20 cellular contexts compared by ENCODE assay signal in the genomic region with DNA sequence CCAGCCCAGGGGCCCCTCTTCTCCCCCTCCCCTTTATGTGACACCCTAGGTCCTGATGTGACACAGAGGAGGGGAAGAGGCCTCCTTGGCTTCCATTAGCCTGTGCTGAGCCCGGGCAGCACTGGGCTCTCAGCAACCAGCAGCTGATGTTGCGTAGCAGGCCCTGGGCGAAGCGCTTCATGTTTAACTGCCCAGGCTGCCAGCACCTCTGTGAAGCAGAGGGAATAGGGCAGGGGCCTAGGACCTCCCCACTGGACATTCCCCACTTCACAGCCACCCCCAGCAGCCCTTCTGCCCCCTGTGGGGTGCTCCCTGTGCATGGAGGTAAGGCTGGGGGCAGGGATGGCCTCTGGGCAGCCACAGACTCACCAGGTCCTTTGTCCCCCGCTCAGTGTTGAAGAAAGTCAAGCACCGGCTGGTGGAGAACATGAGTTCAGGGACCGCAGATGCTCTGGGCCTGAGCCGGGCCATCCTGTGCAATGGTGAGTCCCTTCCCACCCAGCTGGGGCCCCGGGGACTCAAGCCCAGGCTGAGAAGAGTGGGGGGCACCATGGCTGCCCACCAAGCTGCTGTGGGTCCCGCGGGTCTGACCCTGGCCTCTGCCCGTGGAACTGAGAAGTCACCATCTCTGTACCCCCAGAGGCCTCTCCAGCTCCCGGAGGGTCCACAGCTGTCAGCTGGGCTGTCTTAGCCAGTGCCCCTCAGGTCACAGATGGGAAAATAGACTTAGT. TPM values are rescaled to one million over a fixed set of nuclear protein-coding genes. Genes with fewer than 3 reads are reported as not detected.
A peak's percentile ranks its signal among the peaks of the same experiment; 100 is the strongest.
DNase-seq lines count a peak whose midpoint lies in the region; ATAC-seq, FAIRE-seq and TF ChIP-seq lines count a peak whose summit lies in the region.
"Had no signal": no experiment of that assay in that cellular context is flagged by ENCODE, and none has a peak within 500 bp of the region (broad histone marks: within the 10 kb centered on the region; RNA-seq: fewer than 3 reads in every experiment).

No MANE protein-coding gene starts in this region.

- H3K4me1 ChIP-seq in K562 (replicated peaks in 1 of 2; ENCODE audit: control insufficient read depth in 2 of 2, insufficient read depth in 2 of 2, low read length in 2 of 2) (peaks cover 0 to 10% of the 10 kb centered on the region in 2 experiments; a peak in 2 of 5 replicates), left ventricle myocardium inferior (peaks cover 51% of the 10 kb centered on the region), psoas muscle (peaks cover 55% of the 10 kb centered on the region), vagina (peaks cover 9% of the 10 kb centered on the region)
- H3K4me1 ChIP-seq: neural progenitor cell, right lobe of liver had no signal

- no peak overlapping the region for H3K4me3 Mint-ChIP-seq in activated CD8-positive, alpha-beta T cell treated with anti-CD3 and anti-CD28 coated beads, Interleukin-2, amount 10 ng/mL, durations not matched to agents 7 days and 5 days
- H3K4me3 Mint-ChIP-seq: mesothelial cell of epicardium had no signal

- H3K27ac Mint-ChIP-seq in activated CD8-positive, alpha-beta T cell treated with anti-CD3 and anti-CD28 coated beads, Interleukin-2, amount 10 ng/mL, durations not matched to agents 7 days and 5 days, result no peak overlapping the region
- H3K27ac Mint-ChIP-seq: mesothelial cell of epicardium had no signal

- H3K27me3 Mint-ChIP-seq in activated CD8-positive, alpha-beta T cell treated with anti-CD3 and anti-CD28 coated beads, Interleukin-2, amount 10 ng/mL, durations not matched to agents 7 days and 5 days (ENCODE audit: low read depth), result no peaks in the 10 kb centered on the region

- in situ Hi-C loops in K562 (cut with MboI), result loop anchor here (10.0 to 25.0 kb wide), 3 partner anchors 286 to 943 kb away; partner anchors contain the start of genes APOBEC3C and APOBEC3D

- no TSS peak for BruUV-seq in K562 (replicated peaks; lab: Mats Ljungman, UMichigan)

- WGBS in K562 (ENCODE audit: insufficient coverage, low coverage, missing lambda C conversion rate), result 71% methylated on average over 6 of the region's 13 CpGs
- 36 to 53% (median 37%) methylated on average over 12 to 13 of the region's 13 CpGs for WGBS in psoas muscle, 3 donors

- no peak for TF ChIP-seq POLR2A in K562 (conservative IDR thresholded peaks at IDR 0.05)
- no peak for TF ChIP-seq POLR2A in vagina (IDR thresholded peaks at IDR 0.05)

- no peak for TF ChIP-seq RAD21 in K562 (CRISPR knock-in tag; conservative IDR thresholded peaks at IDR 0.05 in 1 of 2, IDR thresholded peaks at IDR 0.05 in 1 of 2)

- TF ChIP-seq CTCF in K562 (IDR thresholded peaks at IDR 0.05 in 2 of 3, conservative IDR thresholded peaks at IDR 0.05 in 1 of 3; ENCODE audit: insufficient read depth in 2 of 3, low read depth in 1 of 3, low read length in 3 of 3) (no peak), left ventricle myocardium inferior (IDR thresholded peaks at IDR 0.05; ENCODE audit: borderline replicate concordance) (no peak), psoas muscle (IDR thresholded peaks at IDR 0.05) (no peak), vagina (IDR thresholded peaks at IDR 0.05) (peak in 1 of 3 experiments; percentile 25)

- no peaks in the 10 kb centered on the region for H3K9me3 Mint-ChIP-seq in activated CD8-positive, alpha-beta T cell treated with anti-CD3 and anti-CD28 coated beads, Interleukin-2, amount 10 ng/mL, durations not matched to agents 7 days and 5 days (ENCODE audit: insufficient read depth)
- H3K9me3 Mint-ChIP-seq: mesothelial cell of epicardium, neural progenitor cell had no signal

- no peak overlapping the region for H3K4me2 ChIP-seq in K562 (ENCODE audit: insufficient read depth, low read length)
- H3K4me2 ChIP-seq: neural progenitor cell had no signal

- no peaks in the 10 kb centered on the region for H3K36me3 ChIP-seq in K562 (ENCODE audit: control insufficient read depth, insufficient read depth, low read length)
- H3K36me3 ChIP-seq in left ventricle myocardium inferior, result peaks cover 55% of the 10 kb centered on the region
- peaks cover 0 to 52% of the 10 kb centered on the region in 2 donors for H3K36me3 ChIP-seq in psoas muscle (ENCODE audit: insufficient read depth in 1 of 2, low read depth in 1 of 2)
- H3K36me3 ChIP-seq in vagina, result peaks cover 0 to 44% of the 10 kb centered on the region in 2 donors
- H3K36me3 ChIP-seq: neural progenitor cell, SJCRH30 had no signal

- H3K9me1 ChIP-seq in K562 (ENCODE audit: control insufficient read depth, insufficient read depth, low read length), result no peaks in the 10 kb centered on the region

- DNase-seq in K562 (ENCODE audit: extremely low read depth in 1 of 4, low spot score in 3 of 4), result no peak
- DNase-seq in left ventricle myocardium inferior, result no peak
- peak; percentile 17 to 58 for DNase-seq in psoas muscle
- DNase-seq in vagina (ENCODE audit: extremely low spot score in 2 of 2), result no peak
- no peak for DNase-seq in activated CD8-positive, alpha-beta T cell treated with anti-CD3 and anti-CD28 coated beads, Interleukin-2, amount 10 ng/mL, durations not matched to agents 7 days and 5 days
- DNase-seq: activated CD8-positive, alpha-beta memory T cell treated with anti-CD3 and anti-CD28 coated beads, Interleukin-2, amount 50 U/mL, for 4 hours; activated gamma-delta T cell; Calu3; NCI-H2029 treated with DMSO at 0.1 percent for 48 hours; NCI-H446 treated with DMSO at 0.1 percent for 48 hours had no signal

- CTCF ChIA-PET in K562 (lab: Yijun Ruan, JAX; ENCODE audit: low intra/inter-chr PET ratio), result no interaction called here
- CTCF ChIA-PET in activated CD8-positive, alpha-beta T cell treated with anti-CD3 and anti-CD28 coated beads, Interleukin-2, amount 10 ng/mL, durations not matched to agents 7 days and 5 days (lab: Charles Lee), result interaction anchor here (2.8 kb wide), 1 partner anchor 16 kb away, joined by 14 read pairs; no protein-coding TSS in a partner anchor

- H4K20me1 ChIP-seq in K562 (replicated peaks; ENCODE audit: control insufficient read depth, insufficient read depth, low read length), result no peaks in the 10 kb centered on the region

- no peak for TF ChIP-seq EP300 in K562 (IDR thresholded peaks at IDR 0.05; ENCODE audit: low read length)

- peaks cover 2% of the 10 kb centered on the region for H3K36me3 Mint-ChIP-seq in activated CD8-positive, alpha-beta T cell treated with anti-CD3 and anti-CD28 coated beads, Interleukin-2, amount 10 ng/mL, durations not matched to agents 7 days and 5 days (ENCODE audit: low read depth)
- H3K36me3 Mint-ChIP-seq: neural progenitor cell had no signal

- POLR2A ChIA-PET in K562 (lab: Yijun Ruan, JAX), result interaction anchor here (0.6 to 1.2 kb wide), 5 partner anchors 9 to 664 kb away, joined by 3 to 5 read pairs (median 3); no protein-coding TSS in a partner anchor
- POLR2A ChIA-PET in activated CD8-positive, alpha-beta T cell treated with anti-CD3 and anti-CD28 coated beads, Interleukin-2, amount 10 ng/mL, durations not matched to agents 7 days and 5 days (lab: Charles Lee), result no interaction called here

- intact Hi-C loops in K562 (cut with micrococcal nuclease), result no loop called here
- intact Hi-C loops in left ventricle myocardium inferior (cut with micrococcal nuclease), result no loop called here
- intact Hi-C loops in psoas muscle (cut with DNase I), result loop anchor here in 1 of 2 donors (10.0 kb wide), 1 partner anchor 286 kb away; no protein-coding TSS in a partner anchor
- intact Hi-C loops in vagina (cut with DNase I), result loop anchor here (10.0 kb wide), 1 partner anchor 116 kb away; the partner anchor contains the start of gene PLA2G6

- H3K27me3 ChIP-seq in K562 (ENCODE audit: control insufficient read depth in 2 of 2, insufficient read depth in 2 of 2, low read length in 2 of 2), result no peaks in the 10 kb centered on the region
- no peaks in the 10 kb centered on the region for H3K27me3 ChIP-seq in left ventricle myocardium inferior (ENCODE audit: low read depth)
- no peaks in the 10 kb centered on the region for H3K27me3 ChIP-seq in psoas muscle (ENCODE audit: insufficient read depth in 3 of 3, low read length in 2 of 3)
- no peaks in the 10 kb centered on the region for H3K27me3 ChIP-seq in vagina
- H3K27me3 ChIP-seq: neural progenitor cell, right lobe of liver, suprapubic skin had no signal

- H3K79me2 ChIP-seq in K562 (ENCODE audit: control insufficient read depth, insufficient read depth, low read length), result no peaks in the 10 kb centered on the region

- no peaks in the 10 kb centered on the region for H3K4me1 Mint-ChIP-seq in activated CD8-positive, alpha-beta T cell treated with anti-CD3 and anti-CD28 coated beads, Interleukin-2, amount 10 ng/mL, durations not matched to agents 7 days and 5 days (ENCODE audit: low read depth)
- H3K4me1 Mint-ChIP-seq: mesothelial cell of epicardium had no signal

- FAIRE-seq in K562 (lab: Jason Lieb, UNC), result no peak

- no peak overlapping the region for H3K9ac ChIP-seq in K562 (ENCODE audit: insufficient read depth in 1 of 2, low read depth in 2 of 2, low read length in 2 of 2)
- H3K9ac ChIP-seq: neural progenitor cell had no signal

- H3K4me3 ChIP-seq in K562 (no peak overlapping the region), left ventricle myocardium inferior (peak overlapping the region; percentile 60), psoas muscle (peak overlapping the region; percentile 63), vagina (no peak overlapping the region)
- H3K4me3 ChIP-seq: neural progenitor cell, right lobe of liver, SJCRH30, suprapubic skin had no signal

- no peak overlapping the region for H2AFZ ChIP-seq in K562 (ENCODE audit: low read depth, low read length)
- H2AFZ ChIP-seq: neural progenitor cell had no signal

- no peaks in the 10 kb centered on the region for H3K9me3 ChIP-seq in K562 (replicated peaks; ENCODE audit: control insufficient read depth, insufficient read depth, low read depth, low read length)
- no peaks in the 10 kb centered on the region for H3K9me3 ChIP-seq in left ventricle myocardium inferior (replicated peaks)
- H3K9me3 ChIP-seq in psoas muscle, result no peaks in the 10 kb centered on the region
- no peaks in the 10 kb centered on the region for H3K9me3 ChIP-seq in vagina
- H3K9me3 ChIP-seq: right lobe of liver, SJCRH30, suprapubic skin had no signal

- ATAC-seq in K562 (no peak), psoas muscle (peak; percentile 10 to 46 (median 30)), GM21367 (IDR thresholded peaks at IDR 0.05; ENCODE audit: unreplicated experiment) (no peak), HG03196 (IDR thresholded peaks at IDR 0.05; ENCODE audit: unreplicated experiment) (no peak)
- no peak for ATAC-seq in activated CD8-positive, alpha-beta T cell treated with anti-CD3 and anti-CD28 coated beads, Interleukin-2, amount 10 ng/mL, durations not matched to agents 7 days and 5 days

- no peak overlapping the region for H3K27ac ChIP-seq in K562 (ENCODE audit: extremely low read depth, low read depth, low read length)
- H3K27ac ChIP-seq in left ventricle myocardium inferior (replicated peaks), result peak overlapping the region; percentile 91
- peak overlapping the region; percentile 95 for H3K27ac ChIP-seq in psoas muscle
- peak overlapping the region; percentile 85 for H3K27ac ChIP-seq in vagina
- H3K27ac ChIP-seq: neural progenitor cell, right lobe of liver, SJCRH30 had no signal

RNA-seq across cellular contexts. Expression of gene PICK1, which starts 11.6 kb away (rescaled TPM):
- total RNA-seq in K562 (2011; cell fraction: chromatin; rRNA removed; ENCODE audit: low replicate concordance), result 25.6 and 73.9 TPM in 2 replicates
- 35.9 and 41.6 TPM in 2 replicates for total RNA-seq in K562 (2011; cell fraction: nucleolus; rRNA removed)
- 31.1 and 41.3 TPM in 2 replicates for total RNA-seq in K562 (2011; cell fraction: nucleoplasm; rRNA removed)
- total RNA-seq in K562 (2014; rRNA removed) (8.6 and 11.3 TPM in 2 replicates), K562 (2014; rRNA removed; fragmentation: Illumina TruSeq; extraction: Trizol) (4.3 and 5.2 TPM in 2 replicates), K562 (2015; rRNA removed; fragmentation: Illumina TruSeq; extraction: Trizol) (6.5 and 6.7 TPM in 2 replicates), K562 (2021) (7.1 and 9.2 TPM in 2 replicates), left ventricle myocardium inferior (21.1 TPM), psoas muscle (10 to 100 TPM; 11.9 to 31.5 (median 17.8) TPM), vagina (21.1 TPM)
- polyA plus RNA-seq in K562 (2011; rRNA removed) (9.6 and 14.5 TPM in 2 replicates), K562 (2014; fragmentation: Illumina TruSeq; extraction: Trizol) (7.1 and 7.9 TPM in 2 replicates), K562 (2014; fragmentation: Nextera tagmentation; extraction: Ambion mirVana) (under 1 TPM in 1 of 2 experiments, not detected in 1; 0.06 TPM), K562 (2014; rRNA removed) (9.4 and 11.0 TPM in 2 replicates), psoas muscle (10 to 100 TPM; 15.2 to 19.6 (median 18.9) TPM)
- polyA plus RNA-seq in K562 (2011; cell fraction: cytosol; rRNA removed), result 12.0 and 13.0 TPM in 2 replicates
- 67.4 and 81.6 TPM in 2 replicates for polyA plus RNA-seq in K562 (2011; cell fraction: nucleus; rRNA removed)
- polyA plus RNA-seq in K562 (2012), result 5.6 and 8.2 TPM in 2 replicates
- polyA minus RNA-seq in K562 (2011; rRNA and poly(A)+ RNA removed), result 9.6 and 18.1 TPM in 2 replicates
- polyA minus RNA-seq in K562 (2011; cell fraction: cytosol; rRNA and poly(A)+ RNA removed), result 5.7 and 8.4 TPM in 2 replicates
- 11.6 and 12.2 TPM in 2 replicates for polyA minus RNA-seq in K562 (2011; cell fraction: nucleus; rRNA and poly(A)+ RNA removed)
- 10 to 100 TPM; 12.7 to 14.0 TPM for total RNA-seq in activated CD8-positive, alpha-beta T cell treated with anti-CD3 and anti-CD28 coated beads, Interleukin-2, amount 10 ng/mL, durations not matched to agents 7 days and 5 days

RNA-seq across cellular contexts. Expression of gene SLC16A8, which starts 15.2 kb away (rescaled TPM):
- total RNA-seq in K562 (2011; cell fraction: chromatin; rRNA removed; ENCODE audit: low replicate concordance), result not detected in 2 replicates
- not detected in 2 replicates for total RNA-seq in K562 (2011; cell fraction: nucleolus; rRNA removed)
- not detected in 2 replicates for total RNA-seq in K562 (2011; cell fraction: nucleoplasm; rRNA removed)
- total RNA-seq in K562 (2014; rRNA removed) (not detected in 2 replicates), K562 (2014; rRNA removed; fragmentation: Illumina TruSeq; extraction: Trizol) (not detected in 2 replicates), K562 (2015; rRNA removed; fragmentation: Illumina TruSeq; extraction: Trizol) (not detected in 2 replicates), K562 (2021) (not detected in 2 replicates), left ventricle myocardium inferior (not detected), psoas muscle (under 1 TPM in 1 of 4 donors, not detected in 3; 0.23 TPM), vagina (0.98 TPM)
- polyA plus RNA-seq in K562 (2011; rRNA removed) (not detected in 2 replicates), K562 (2014; fragmentation: Illumina TruSeq; extraction: Trizol) (not detected in 2 replicates), K562 (2014; fragmentation: Nextera tagmentation; extraction: Ambion mirVana) (not detected), K562 (2014; rRNA removed) (not detected in 2 replicates), psoas muscle (1 to 10 TPM in 1 of 3 donors, under 1 TPM in 2; 0.25 to 1.0 (median 0.33) TPM)
- polyA plus RNA-seq in K562 (2011; cell fraction: cytosol; rRNA removed), result not detected in 2 replicates
- polyA plus RNA-seq in K562 (2011; cell fraction: nucleus; rRNA removed), result not detected in 2 replicates
- 0.28 TPM in 1 of 2 replicates, not detected in the other for polyA plus RNA-seq in K562 (2012)
- polyA minus RNA-seq in K562 (2011; rRNA and poly(A)+ RNA removed), result not detected in 2 replicates
- not detected in 2 replicates for polyA minus RNA-seq in K562 (2011; cell fraction: cytosol; rRNA and poly(A)+ RNA removed)
- not detected in 2 replicates for polyA minus RNA-seq in K562 (2011; cell fraction: nucleus; rRNA and poly(A)+ RNA removed)
- total RNA-seq in activated CD8-positive, alpha-beta T cell treated with anti-CD3 and anti-CD28 coated beads, Interleukin-2, amount 10 ng/mL, durations not matched to agents 7 days and 5 days, result not detected
- total RNA-seq: Calu3; glomerular endothelial cell; IMR-90; right lobe of liver; suprapubic skin; T-helper 2 cell treated with Interferon-gamma antibody and Interleukin-4, amounts not matched to agents 100 ng/mL and 5 ng/mL, for 36 hours had no signal
- polyA plus RNA-seq: IMR-90 had no signal

RNA-seq across cellular contexts. Expression of gene BAIAP2L2, which starts 41.7 kb away (rescaled TPM):
- total RNA-seq in K562 (2011; cell fraction: chromatin; rRNA removed; ENCODE audit: low replicate concordance), result 0.19 and 0.25 TPM in 2 replicates
- 0.26 and 0.33 TPM in 2 replicates for total RNA-seq in K562 (2011; cell fraction: nucleolus; rRNA removed)
- 0.37 TPM in 1 of 2 replicates, not detected in the other for total RNA-seq in K562 (2011; cell fraction: nucleoplasm; rRNA removed)
- total RNA-seq in K562 (2014; rRNA removed) (not detected in 2 replicates), K562 (2014; rRNA removed; fragmentation: Illumina TruSeq; extraction: Trizol) (not detected in 2 replicates), K562 (2015; rRNA removed; fragmentation: Illumina TruSeq; extraction: Trizol) (not detected in 2 replicates), K562 (2021) (0.13 and 0.22 TPM in 2 replicates), left ventricle myocardium inferior (0.16 TPM), psoas muscle (under 1 TPM in 3 of 4 donors, not detected in 1; 0.26 to 0.71 (median 0.56) TPM), vagina (not detected)
- polyA plus RNA-seq in K562 (2011; rRNA removed) (0.07 and 0.09 TPM in 2 replicates), K562 (2014; fragmentation: Illumina TruSeq; extraction: Trizol) (0.07 TPM in 1 of 2 replicates, not detected in the other), K562 (2014; fragmentation: Nextera tagmentation; extraction: Ambion mirVana) (under 1 TPM in 1 of 2 experiments, not detected in 1; 0.04 TPM), K562 (2014; rRNA removed) (0.11 and 0.86 TPM in 2 replicates), psoas muscle (1 to 10 TPM in 1 of 3 donors, under 1 TPM in 2; 0.23 to 5.1 (median 0.55) TPM)
- polyA plus RNA-seq in K562 (2011; cell fraction: cytosol; rRNA removed), result 0.06 and 0.22 TPM in 2 replicates
- polyA plus RNA-seq in K562 (2011; cell fraction: nucleus; rRNA removed), result 0.37 and 1.1 TPM in 2 replicates
- polyA plus RNA-seq in K562 (2012), result 0.23 and 0.72 TPM in 2 replicates
- polyA minus RNA-seq in K562 (2011; rRNA and poly(A)+ RNA removed), result 0.11 TPM in 1 of 2 replicates, not detected in the other
- polyA minus RNA-seq in K562 (2011; cell fraction: cytosol; rRNA and poly(A)+ RNA removed), result not detected in 2 replicates
- polyA minus RNA-seq in K562 (2011; cell fraction: nucleus; rRNA and poly(A)+ RNA removed), result 0.22 TPM in 1 of 2 replicates, not detected in the other
- total RNA-seq in activated CD8-positive, alpha-beta T cell treated with anti-CD3 and anti-CD28 coated beads, Interleukin-2, amount 10 ng/mL, durations not matched to agents 7 days and 5 days, result under 1 TPM; 0.47 to 0.58 TPM
- total RNA-seq: SJCRH30 had no signal

Comparison
In these comparisons a context has a peak if more than half of its experiments do, and no peak if none do; other contexts are left out.
1. ATAC-seq: peak in psoas muscle (4 of 4); none in K562 (single experiment), GM21367 (single experiment), HG03196 (single experiment) and activated CD8-positive, alpha-beta T cell treated with anti-CD3 and anti-CD28 coated beads, Interleukin-2, amount 10 ng/mL, durations not matched to agents 7 days and 5 days (single experiment).
2. DNase-seq: peak in psoas muscle (2 of 2); none in K562 (0 of 4), left ventricle myocardium inferior (single experiment), vagina (0 of 2) and activated CD8-positive, alpha-beta T cell treated with anti-CD3 and anti-CD28 coated beads, Interleukin-2, amount 10 ng/mL, durations not matched to agents 7 days and 5 days (single experiment).
3. H3K4me3 ChIP-seq: peak in left ventricle myocardium inferior (single experiment) and psoas muscle (single experiment); none in K562 (single experiment) and vagina (0 of 2).